ENCODE assay signal across 1 cellular context in genomic region chr3:50299638-50299928, GRCh38.
TF ChIP-seq lines count a peak whose summit lies in the region.

No MANE protein-coding gene starts in this region.

TF ChIP-seq in H1, 55 proteins besides CTCF, POLR2A, EP300 and RAD21:
- TF ChIP-seq TCF12 (IDR thresholded peaks at IDR 0.05; ENCODE audit: low read depth, low read length) = no peak
- TF ChIP-seq SUZ12 (IDR thresholded peaks at IDR 0.05; ENCODE audit: low read length) = no peak
- peak; percentile 14; the same call in 1 of the 2 replicates for TF ChIP-seq TAF1 (IDR thresholded peaks at IDR 0.05; ENCODE audit: low read depth, low read length)
